13 cellular contexts compared by ENCODE assay signal in the genomic region with DNA sequence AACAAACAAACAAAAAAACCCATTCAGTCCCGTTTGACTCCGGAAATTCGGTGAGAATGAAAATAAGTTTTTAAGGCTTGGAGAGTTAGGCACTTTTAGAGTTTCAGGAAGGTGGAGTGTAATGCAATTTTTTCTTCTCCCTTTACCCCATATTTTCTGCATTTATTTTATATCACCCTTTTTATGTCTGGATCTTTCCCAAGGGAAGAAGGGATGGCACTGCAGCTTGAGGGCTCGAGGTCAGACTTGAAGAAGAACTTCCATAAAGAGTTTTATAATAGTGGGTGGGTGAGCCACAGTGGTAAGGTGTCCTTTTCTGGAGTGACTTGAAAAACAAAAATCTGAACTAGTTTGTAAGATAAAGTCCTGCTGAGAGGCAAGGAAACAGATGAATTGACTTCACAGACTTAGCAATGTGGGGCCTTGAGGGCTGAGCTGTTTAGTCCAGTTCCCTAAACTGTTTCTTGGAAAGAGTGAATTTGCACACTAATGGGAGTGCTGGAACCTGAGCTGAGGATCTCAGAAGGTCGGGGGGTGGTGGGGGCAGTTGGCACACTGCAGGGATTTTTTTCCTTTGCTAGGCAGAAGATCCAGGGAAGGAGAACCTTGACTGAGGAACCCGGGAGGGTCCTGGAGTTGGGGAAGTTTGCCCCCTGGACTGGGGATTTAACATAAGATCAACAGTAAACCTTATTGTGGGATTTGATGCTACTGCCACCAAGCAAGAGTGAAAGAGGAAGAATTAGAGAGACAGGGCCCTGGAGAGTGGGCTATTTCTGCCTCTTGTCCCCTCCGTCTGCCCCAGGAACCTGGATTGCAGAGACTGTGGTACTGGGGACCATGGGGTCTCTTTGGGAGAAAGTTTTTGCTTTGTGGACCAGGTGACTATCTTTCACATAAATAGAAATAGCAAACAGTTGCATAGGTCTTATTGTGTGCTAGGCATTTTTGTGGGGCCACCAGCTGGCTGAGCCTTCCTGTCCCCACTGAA. TPM values are rescaled to one million over a fixed set of nuclear protein-coding genes. Genes with fewer than 3 reads are reported as not detected.
DNase-seq lines count a peak whose midpoint lies in the region; ATAC-seq lines count a peak whose summit lies in the region.
"Had no signal": no experiment of that assay in that cellular context is flagged by ENCODE, and none has a peak within 500 bp of the region (broad histone marks: within the 10 kb centered on the region; RNA-seq: fewer than 3 reads in every experiment).

No MANE protein-coding gene starts in this region.

- intact Hi-C loops in CD4-positive, alpha-beta memory T cell (cut with micrococcal nuclease): loop anchor here (2.0 kb wide), 1 partner anchor 129 kb away; the partner anchor contains the start of gene PMF1
- intact Hi-C loops in naive thymus-derived CD4-positive, alpha-beta T cell (cut with micrococcal nuclease): no loop called here

- H3K9me3 ChIP-seq in CD4-positive, alpha-beta memory T cell (ENCODE audit: control insufficient read depth in 1 of 2, low read length in 2 of 2): no peaks in the 10 kb centered on the region
- H3K9me3 ChIP-seq in HUES6 (ENCODE audit: control insufficient read depth, insufficient read depth, low read depth, low read length): no peaks in the 10 kb centered on the region
- H3K9me3 ChIP-seq in naive thymus-derived CD4-positive, alpha-beta T cell (ENCODE audit: control insufficient read depth in 2 of 3, low read length in 3 of 3): no peaks in the 10 kb centered on the region
- H3K9me3 ChIP-seq: esophagus squamous epithelium had no signal

- H3K36me3 Mint-ChIP-seq in CD4-positive, alpha-beta memory T cell: no peaks in the 10 kb centered on the region
- no peaks in the 10 kb centered on the region for H3K36me3 Mint-ChIP-seq in activated naive CD8-positive, alpha-beta T cell treated with anti-CD3 and anti-CD28 coated beads, Interleukin-2, amount 10 ng/mL, durations not matched to agents 7 days and 5 days
- no peaks in the 10 kb centered on the region for H3K36me3 Mint-ChIP-seq in naive thymus-derived CD4-positive, alpha-beta T cell

- peak overlapping the region; percentile 21 to 88 (median 80) for H3K4me3 Mint-ChIP-seq in CD4-positive, alpha-beta memory T cell
- H3K4me3 Mint-ChIP-seq in activated naive CD8-positive, alpha-beta T cell treated with anti-CD3 and anti-CD28 coated beads, Interleukin-2, amount 10 ng/mL, durations not matched to agents 7 days and 5 days: peak overlapping the region; percentile 58
- H3K4me3 Mint-ChIP-seq in naive thymus-derived CD4-positive, alpha-beta T cell: peak overlapping the region; percentile 41 to 91 (median 80)

- no peak for ATAC-seq in activated naive CD8-positive, alpha-beta T cell treated with anti-CD3 and anti-CD28 coated beads, Interleukin-2, amount 10 ng/mL, durations not matched to agents 7 days and 5 days (ENCODE audit: low read depth)
- no peak for ATAC-seq in naive thymus-derived CD4-positive, alpha-beta T cell
- ATAC-seq in HG03520 (IDR thresholded peaks at IDR 0.05; ENCODE audit: unreplicated experiment): no peak

- peaks cover 10 to 18% of the 10 kb centered on the region in 2 donors for H3K27me3 Mint-ChIP-seq in CD4-positive, alpha-beta memory T cell
- H3K27me3 Mint-ChIP-seq in activated naive CD8-positive, alpha-beta T cell treated with anti-CD3 and anti-CD28 coated beads, Interleukin-2, amount 10 ng/mL, durations not matched to agents 7 days and 5 days: peaks cover 73% of the 10 kb centered on the region
- peaks cover 21 to 80% (median 31%) of the 10 kb centered on the region in 5 donors for H3K27me3 Mint-ChIP-seq in naive thymus-derived CD4-positive, alpha-beta T cell

- peaks cover 19% of the 10 kb centered on the region for H3K4me1 ChIP-seq in CD4-positive, alpha-beta memory T cell (ENCODE audit: insufficient read depth, low read length)
- H3K4me1 ChIP-seq in HUES6 (ENCODE audit: control insufficient read depth, insufficient read depth, low read length): peaks cover 27% of the 10 kb centered on the region
- peaks cover 3 to 5% of the 10 kb centered on the region in 2 donors for H3K4me1 ChIP-seq in naive thymus-derived CD4-positive, alpha-beta T cell (ENCODE audit: control insufficient read depth in 2 of 2, insufficient read depth in 2 of 2, low read length in 2 of 2)

- DNase-seq in CD4-positive, alpha-beta memory T cell: no peak
- DNase-seq in activated naive CD8-positive, alpha-beta T cell treated with anti-CD3 and anti-CD28 coated beads, Interleukin-2, amount 10 ng/mL, durations not matched to agents 7 days and 5 days: no peak
- DNase-seq in naive thymus-derived CD4-positive, alpha-beta T cell: no peak
- DNase-seq in epidermal melanocyte (ENCODE audit: insufficient read length, low spot score) (no peak), 8988T (no peak), T1000 (lab: John Stamatoyannopoulos, UW) (no peak)
- DNase-seq: activated naive CD4-positive, alpha-beta T cell treated with anti-CD3 and anti-CD28 coated beads, Interleukin-2, amount 50 U/mL, for 16 hours; esophagus squamous epithelium; midbrain; NCI-H187; SHP77 treated with DMSO at 0.1 percent for 48 hours had no signal

- no peaks in the 10 kb centered on the region for H3K9me3 Mint-ChIP-seq in CD4-positive, alpha-beta memory T cell
- no peaks in the 10 kb centered on the region for H3K9me3 Mint-ChIP-seq in activated naive CD8-positive, alpha-beta T cell treated with anti-CD3 and anti-CD28 coated beads, Interleukin-2, amount 10 ng/mL, durations not matched to agents 7 days and 5 days
- no peaks in the 10 kb centered on the region for H3K9me3 Mint-ChIP-seq in naive thymus-derived CD4-positive, alpha-beta T cell

- peak overlapping the region; percentile 79 for H3K9ac ChIP-seq in HUES6 (ENCODE audit: low read length)

- no peaks in the 10 kb centered on the region for H3K36me3 ChIP-seq in CD4-positive, alpha-beta memory T cell (ENCODE audit: insufficient read depth, low read length)
- no peaks in the 10 kb centered on the region for H3K36me3 ChIP-seq in HUES6 (ENCODE audit: control insufficient read depth, insufficient read depth, low read length)
- H3K36me3 ChIP-seq in naive thymus-derived CD4-positive, alpha-beta T cell (ENCODE audit: control insufficient read depth in 2 of 3, insufficient read depth in 3 of 3, low read length in 3 of 3): no peaks in the 10 kb centered on the region
- H3K36me3 ChIP-seq: esophagus squamous epithelium had no signal

- CTCF ChIA-PET in CD4-positive, alpha-beta memory T cell (lab: Charles Lee; ENCODE audit: partially characterized antibody): interaction anchor here (0.5 to 3.0 kb wide), 5 partner anchors 12 to 1037 kb away, joined by 3 to 16 read pairs (median 4); no protein-coding TSS in a partner anchor
- CTCF ChIA-PET in naive thymus-derived CD4-positive, alpha-beta T cell (lab: Charles Lee): interaction anchor here (0.5 to 0.7 kb wide), 5 partner anchors 46 to 358 kb away, joined by 3 to 5 read pairs (median 3); no protein-coding TSS in a partner anchor

- POLR2A ChIA-PET in CD4-positive, alpha-beta memory T cell (lab: Charles Lee; ENCODE audit: partially characterized antibody): interaction anchor here (1.3 kb wide), 1 partner anchor 199 kb away, joined by 7 read pairs; the partner anchor contains the start of gene SMG5
- POLR2A ChIA-PET in activated naive CD8-positive, alpha-beta T cell treated with anti-CD3 and anti-CD28 coated beads, Interleukin-2, amount 10 ng/mL, durations not matched to agents 7 days and 5 days (lab: Charles Lee): interaction anchor here (1.1 kb wide), 1 partner anchor 21 kb away, joined by 3 read pairs; no protein-coding TSS in a partner anchor
- POLR2A ChIA-PET in naive thymus-derived CD4-positive, alpha-beta T cell (lab: Charles Lee): interaction anchor here (0.7 kb wide), 1 partner anchor 13 kb away, joined by 4 read pairs; no protein-coding TSS in a partner anchor

- no peak overlapping the region for H3K4me3 ChIP-seq in CD4-positive, alpha-beta memory T cell (ENCODE audit: low read length in 2 of 2)
- peak overlapping the region; percentile 81 for H3K4me3 ChIP-seq in HUES6 (ENCODE audit: low read depth, low read length)
- no peak overlapping the region for H3K4me3 ChIP-seq in naive thymus-derived CD4-positive, alpha-beta T cell (ENCODE audit: low read length)

- H3K27ac ChIP-seq in CD4-positive, alpha-beta memory T cell (ENCODE audit: low read depth, low read length): no peak overlapping the region
- no peak overlapping the region for H3K27ac ChIP-seq in HUES6 (ENCODE audit: low read depth, low read length)
- no peak overlapping the region for H3K27ac ChIP-seq in naive thymus-derived CD4-positive, alpha-beta T cell (ENCODE audit: low read depth, low read length)

- H3K27me3 ChIP-seq in CD4-positive, alpha-beta memory T cell (ENCODE audit: insufficient read depth, low read length): peaks cover 10% of the 10 kb centered on the region
- no peaks in the 10 kb centered on the region for H3K27me3 ChIP-seq in HUES6 (ENCODE audit: control insufficient read depth, insufficient read depth, low read length)
- peaks cover 3 to 9% of the 10 kb centered on the region in 2 donors for H3K27me3 ChIP-seq in naive thymus-derived CD4-positive, alpha-beta T cell (ENCODE audit: control insufficient read depth in 2 of 2, insufficient read depth in 2 of 2, low read length in 2 of 2)

- peaks cover 5 to 12% (median 8%) of the 10 kb centered on the region in 4 donors for H3K4me1 Mint-ChIP-seq in CD4-positive, alpha-beta memory T cell
- H3K4me1 Mint-ChIP-seq in activated naive CD8-positive, alpha-beta T cell treated with anti-CD3 and anti-CD28 coated beads, Interleukin-2, amount 10 ng/mL, durations not matched to agents 7 days and 5 days: peaks cover 4% of the 10 kb centered on the region
- H3K4me1 Mint-ChIP-seq in naive thymus-derived CD4-positive, alpha-beta T cell: peaks cover 0 to 14% (median 6%) of the 10 kb centered on the region in 7 donors

- H3K27ac Mint-ChIP-seq in CD4-positive, alpha-beta memory T cell: peak overlapping the region in 1 of 7 donors; percentile 43
- H3K27ac Mint-ChIP-seq in activated naive CD8-positive, alpha-beta T cell treated with anti-CD3 and anti-CD28 coated beads, Interleukin-2, amount 10 ng/mL, durations not matched to agents 7 days and 5 days: no peak overlapping the region
- H3K27ac Mint-ChIP-seq in naive thymus-derived CD4-positive, alpha-beta T cell: peak overlapping the region in 2 of 9 donors; percentile 8 to 39

RNA-seq across cellular contexts. Expression of gene MEX3A, which starts 1.8 kb away (rescaled TPM):
- not detected for total RNA-seq in CD4-positive, alpha-beta memory T cell
- not detected for polyA plus RNA-seq in CD4-positive, alpha-beta memory T cell
- total RNA-seq in activated naive CD8-positive, alpha-beta T cell treated with anti-CD3 and anti-CD28 coated beads, Interleukin-2, amount 10 ng/mL, durations not matched to agents 7 days and 5 days: under 1 TPM; 0.09 to 0.11 TPM
- under 1 TPM in 4 of 5 experiments, not detected in 1; 0.05 to 0.15 (median 0.13) TPM for total RNA-seq in naive thymus-derived CD4-positive, alpha-beta T cell
- not detected for polyA plus RNA-seq in naive thymus-derived CD4-positive, alpha-beta T cell

RNA-seq across cellular contexts. Expression of gene RAB25, which starts 23.1 kb away (rescaled TPM):
- total RNA-seq in CD4-positive, alpha-beta memory T cell: 1 to 10 TPM in 1 of 2 experiments, under 1 TPM in 1; 0.53 to 1.5 TPM
- 1 to 10 TPM; 5.9 to 6.6 TPM for polyA plus RNA-seq in CD4-positive, alpha-beta memory T cell
- total RNA-seq in activated naive CD8-positive, alpha-beta T cell treated with anti-CD3 and anti-CD28 coated beads, Interleukin-2, amount 10 ng/mL, durations not matched to agents 7 days and 5 days: under 1 TPM; 0.86 to 0.91 TPM
- 1 to 10 TPM in 4 of 5 experiments, not detected in 1; 1.1 to 2.7 (median 2.2) TPM for total RNA-seq in naive thymus-derived CD4-positive, alpha-beta T cell
- polyA plus RNA-seq in naive thymus-derived CD4-positive, alpha-beta T cell: 1 to 10 TPM; 1.5 to 1.8 TPM

RNA-seq across cellular contexts. Expression of gene LAMTOR2, which starts 29.5 kb away (rescaled TPM):
- 10 to 100 TPM; 33.0 to 35.5 TPM for total RNA-seq in CD4-positive, alpha-beta memory T cell
- polyA plus RNA-seq in CD4-positive, alpha-beta memory T cell: 100 to 1,000 TPM; 136 to 151 TPM
- 10 to 100 TPM; 50.9 to 52.6 TPM for total RNA-seq in activated naive CD8-positive, alpha-beta T cell treated with anti-CD3 and anti-CD28 coated beads, Interleukin-2, amount 10 ng/mL, durations not matched to agents 7 days and 5 days
- total RNA-seq in naive thymus-derived CD4-positive, alpha-beta T cell: 10 to 100 TPM; 13.3 to 66.1 (median 27.9) TPM
- 10 to 100 TPM; 90.1 to 97.9 TPM for polyA plus RNA-seq in naive thymus-derived CD4-positive, alpha-beta T cell

RNA-seq across cellular contexts. Expression of gene LMNA, which starts 30.4 kb away (rescaled TPM):
- 10 to 100 TPM; 29.7 to 33.8 TPM for total RNA-seq in CD4-positive, alpha-beta memory T cell
- polyA plus RNA-seq in CD4-positive, alpha-beta memory T cell: 10 to 100 TPM; 19.1 to 47.1 TPM
- total RNA-seq in activated naive CD8-positive, alpha-beta T cell treated with anti-CD3 and anti-CD28 coated beads, Interleukin-2, amount 10 ng/mL, durations not matched to agents 7 days and 5 days: 10 to 100 TPM; 11.7 to 13.0 TPM
- total RNA-seq in naive thymus-derived CD4-positive, alpha-beta T cell: 100 to 1,000 TPM in 2 of 5 experiments, 10 to 100 TPM in 1, 1 to 10 TPM in 2; 5.5 to 470 (median 18.0) TPM
- polyA plus RNA-seq in naive thymus-derived CD4-positive, alpha-beta T cell: under 1 TPM in 1 of 2 donors, not detected in 1; 0.20 TPM

RNA-seq across cellular contexts. Expression of gene UBQLN4, which starts 30.5 kb away (rescaled TPM):
- 10 to 100 TPM; 38.0 to 39.5 TPM for total RNA-seq in CD4-positive, alpha-beta memory T cell
- polyA plus RNA-seq in CD4-positive, alpha-beta memory T cell: 10 to 100 TPM in 1 of 2 donors, 1 to 10 TPM in 1; 8.9 to 12.7 TPM
- total RNA-seq in activated naive CD8-positive, alpha-beta T cell treated with anti-CD3 and anti-CD28 coated beads, Interleukin-2, amount 10 ng/mL, durations not matched to agents 7 days and 5 days: 10 to 100 TPM; 31.9 to 37.9 TPM
- total RNA-seq in naive thymus-derived CD4-positive, alpha-beta T cell: 10 to 100 TPM; 16.2 to 37.6 (median 31.3) TPM
- polyA plus RNA-seq in naive thymus-derived CD4-positive, alpha-beta T cell: 1 to 10 TPM; 6.7 to 9.9 TPM
